ENCODE assay signal across 1 cellular context in genomic region chr2:131151398-131151797, GRCh38.
TF ChIP-seq lines count a peak whose summit lies in the region.

No MANE protein-coding gene starts in this region.

TF ChIP-seq in K562, 482 proteins besides CTCF, POLR2A, EP300 and RAD21:
- TF ChIP-seq ZFP1 (CRISPR knock-in tag; IDR thresholded peaks at IDR 0.05) (no peak), POLR2AphosphoS5 (IDR thresholded peaks at IDR 0.05; ENCODE audit: control insufficient read depth, insufficient read depth, low read depth, low read length) (no peak), BMI1 (IDR thresholded peaks at IDR 0.05; ENCODE audit: low read length) (no peak), ZNF239 (CRISPR knock-in tag; IDR thresholded peaks at IDR 0.05) (no peak), CREB3 (tag; conservative IDR thresholded peaks at IDR 0.05; ENCODE audit: low read depth) (no peak), ZNF830 (CRISPR knock-in tag; IDR thresholded peaks at IDR 0.05) (no peak), GTF2B (IDR thresholded peaks at IDR 0.05; ENCODE audit: extremely low read depth, insufficient read length) (no peak), GABPB2 (CRISPR knock-in tag; conservative IDR thresholded peaks at IDR 0.05) (no peak), POLR2G (IDR thresholded peaks at IDR 0.05; ENCODE audit: low read depth, low read length) (peak; percentile 63), CHD2 (IDR thresholded peaks at IDR 0.05; ENCODE audit: low read depth, low read length) (no peak), ZFP36 (IDR thresholded peaks at IDR 0.05; ENCODE audit: low read depth, low read length, partially characterized antibody) (no peak), SUPT5H (IDR thresholded peaks at IDR 0.05) (0 out of 2 replicates have a peak, but pooled peaks have one; percentile 19), ZNF551 (CRISPR knock-in tag; IDR thresholded peaks at IDR 0.05) (no peak), ZC3H4 (CRISPR knock-in tag; IDR thresholded peaks at IDR 0.05; ENCODE audit: borderline replicate concordance) (no peak), RBM22 (IDR thresholded peaks at IDR 0.05; ENCODE audit: low read depth, low read length, poor library complexity, severe bottlenecking) (no peak)
